Comparison of ENCODE assay signal across 14 cellular contexts in genomic region chr10:24603333-24603732, GRCh38.
DNase-seq lines count a peak whose midpoint lies in the region; ATAC-seq and TF ChIP-seq lines count a peak whose summit lies in the region.
"Had no signal": no experiment of that assay in that cellular context is flagged by ENCODE, and none has a peak within 500 bp of the region (broad histone marks: within the 10 kb centered on the region; RNA-seq: fewer than 3 reads in every experiment).

No MANE protein-coding gene starts in this region.

- H3K27me3 Mint-ChIP-seq in CD4-positive, alpha-beta memory T cell, result no peaks in the 10 kb centered on the region

- POLR2A ChIA-PET in CD4-positive, alpha-beta memory T cell (lab: Charles Lee; ENCODE audit: partially characterized antibody), result no interaction called here

- no peak overlapping the region for H3K4me3 ChIP-seq in fibroblast of villous mesenchyme (ENCODE audit: low read depth, low read length)
- no peak overlapping the region for H3K4me3 ChIP-seq in CD4-positive, alpha-beta memory T cell (ENCODE audit: low read length in 2 of 2)

- H3K4me1 Mint-ChIP-seq in CD4-positive, alpha-beta memory T cell, result peaks cover 2 to 8% (median 4%) of the 10 kb centered on the region in 4 donors

- H3K36me3 Mint-ChIP-seq in CD4-positive, alpha-beta memory T cell, result peaks cover 32 to 44% of the 10 kb centered on the region in 2 donors

- no peak overlapping the region for H3K4me3 Mint-ChIP-seq in CD4-positive, alpha-beta memory T cell
- H3K4me3 Mint-ChIP-seq: immature natural killer cell had no signal

- H3K9me3 ChIP-seq in CD4-positive, alpha-beta memory T cell (ENCODE audit: control insufficient read depth in 1 of 2, low read length in 2 of 2), result no peaks in the 10 kb centered on the region

- no peaks in the 10 kb centered on the region for H3K4me1 ChIP-seq in CD4-positive, alpha-beta memory T cell (ENCODE audit: insufficient read depth, low read length)

- DNase-seq in A172 (ENCODE audit: low spot score) (peak; percentile 78), H4 (ENCODE audit: low spot score) (peak; percentile 11), fibroblast of villous mesenchyme (ENCODE audit: low read depth) (peak; percentile 22)
- DNase-seq in activated T-cell treated with anti-CD3 and anti-CD28 coated beads, Interleukin-2, amount 50 U/mL, for 48 hours, result peak; percentile 23 to 31
- no peak for DNase-seq in stimulated activated CD8-positive, alpha-beta memory T cell treated with anti-CD3 and anti-CD28 coated beads, Interleukin-4, amount 100 ng/mL, for 48 hours
- DNase-seq in CD4-positive, alpha-beta memory T cell, result no peak
- DNase-seq: activated CD8-positive, alpha-beta memory T cell treated with anti-CD3 and anti-CD28 coated beads, Interleukin-2, amount 50 U/mL, for 4 hours; COR-L47; H7; immature natural killer cell; SIG-M5 had no signal

- ATAC-seq in HG02870 (IDR thresholded peaks at IDR 0.05; ENCODE audit: unreplicated experiment) (no peak), HG02571 (IDR thresholded peaks at IDR 0.05; ENCODE audit: unreplicated experiment) (no peak)

- intact Hi-C loops in CD4-positive, alpha-beta memory T cell (cut with micrococcal nuclease), result no loop called here

- H3K36me3 ChIP-seq in CD4-positive, alpha-beta memory T cell (ENCODE audit: insufficient read depth, low read length), result no peaks in the 10 kb centered on the region

- TF ChIP-seq CTCF in fibroblast of villous mesenchyme (IDR thresholded peaks at IDR 0.05; ENCODE audit: insufficient read depth, low read depth, low read length), result no peak

- no peak overlapping the region for H3K27ac ChIP-seq in CD4-positive, alpha-beta memory T cell (ENCODE audit: low read depth, low read length)
- H3K27ac ChIP-seq: parathyroid adenoma had no signal

- H3K9me3 Mint-ChIP-seq in CD4-positive, alpha-beta memory T cell, result no peaks in the 10 kb centered on the region
- H3K9me3 Mint-ChIP-seq: immature natural killer cell had no signal

- CTCF ChIA-PET in CD4-positive, alpha-beta memory T cell (lab: Charles Lee; ENCODE audit: partially characterized antibody), result interaction anchor here (3.8 kb wide), 1 partner anchor 14 kb away, joined by 16 read pairs; no protein-coding TSS in a partner anchor

- peak overlapping the region in 2 of 7 donors; percentile 39 to 60 for H3K27ac Mint-ChIP-seq in CD4-positive, alpha-beta memory T cell
- H3K27ac Mint-ChIP-seq: immature natural killer cell had no signal

- H3K27me3 ChIP-seq in CD4-positive, alpha-beta memory T cell (ENCODE audit: insufficient read depth, low read length), result no peaks in the 10 kb centered on the region

Comparison
In these comparisons a context has a peak if more than half of its experiments do, and no peak if none do; other contexts are left out.
1. DNase-seq: peak in A172 (single experiment), H4 (single experiment), activated T-cell treated with anti-CD3 and anti-CD28 coated beads, Interleukin-2, amount 50 U/mL, for 48 hours (2 of 2) and fibroblast of villous mesenchyme (single experiment); none in stimulated activated CD8-positive, alpha-beta memory T cell treated with anti-CD3 and anti-CD28 coated beads, Interleukin-4, amount 100 ng/mL, for 48 hours (single experiment) and CD4-positive, alpha-beta memory T cell (0 of 5).